ENCODE assay signal across 8 cellular contexts in genomic region chr11:95068549-95068948, GRCh38. TPM values are rescaled to one million over a fixed set of nuclear protein-coding genes. Genes with fewer than 3 reads are reported as not detected.
A peak's percentile ranks its signal among the peaks of the same experiment; 100 is the strongest.
DNase-seq lines count a peak whose midpoint lies in the region; ATAC-seq and TF ChIP-seq lines count a peak whose summit lies in the region.

No MANE protein-coding gene starts in this region.

- TF ChIP-seq CTCF in OCI-LY1 (IDR thresholded peaks at IDR 0.05; ENCODE audit: low read length), result no peak

- H3K27me3 Mint-ChIP-seq in naive B cell, result no peaks in the 10 kb centered on the region
- H3K27me3 Mint-ChIP-seq in stimulated activated naive CD8-positive, alpha-beta T cell treated with anti-CD3 and anti-CD28 coated beads, Interleukin-15, amount 100 ng/mL, for 72 hours, result no peaks in the 10 kb centered on the region

- H3K9me3 ChIP-seq in OCI-LY1 (ENCODE audit: low read length), result no peaks in the 10 kb centered on the region

- H3K9me3 Mint-ChIP-seq in naive B cell, result no peaks in the 10 kb centered on the region
- H3K9me3 Mint-ChIP-seq in stimulated activated naive CD8-positive, alpha-beta T cell treated with anti-CD3 and anti-CD28 coated beads, Interleukin-15, amount 100 ng/mL, for 72 hours, result no peaks in the 10 kb centered on the region

- H3K4me3 Mint-ChIP-seq in naive B cell, result peak overlapping the region; percentile 97 to 100 (median 98)
- peak overlapping the region; percentile 95 to 99 for H3K4me3 Mint-ChIP-seq in stimulated activated naive CD8-positive, alpha-beta T cell treated with anti-CD3 and anti-CD28 coated beads, Interleukin-15, amount 100 ng/mL, for 72 hours

- no peak overlapping the region for H2AFZ ChIP-seq in OCI-LY1 (ENCODE audit: low read length)

- peak overlapping the region; percentile 79 for H3K4me2 ChIP-seq in OCI-LY1 (ENCODE audit: low read length)

- H3K27ac Mint-ChIP-seq in naive B cell, result peak overlapping the region; percentile 9 to 98 (median 96)
- H3K27ac Mint-ChIP-seq in stimulated activated naive CD8-positive, alpha-beta T cell treated with anti-CD3 and anti-CD28 coated beads, Interleukin-15, amount 100 ng/mL, for 72 hours, result peak overlapping the region; percentile 98 to 99

- H3K4me1 ChIP-seq in OCI-LY1 (ENCODE audit: insufficient read depth, low read length, severe bottlenecking), result peaks cover 17% of the 10 kb centered on the region

- H3K27ac ChIP-seq in OCI-LY1 (ENCODE audit: low read depth, low read length, poor library complexity, severe bottlenecking), result peak overlapping the region; percentile 49

- peak; percentile 74 for DNase-seq in DMS114 treated with DMSO at 0.1 percent for 48 hours (lab: John Stamatoyannopoulos, UW; ENCODE audit: unreplicated experiment)
- peak; percentile 97 for DNase-seq in HT1080 (ENCODE audit: low read depth)
- peak; percentile 43 for DNase-seq in activated T-cell treated with anti-CD3 and anti-CD28 coated beads for 48 hours (ENCODE audit: low read depth)
- DNase-seq in naive B cell, result peak; percentile 77
- DNase-seq in stimulated activated naive CD8-positive, alpha-beta T cell treated with anti-CD3 and anti-CD28 coated beads, Interleukin-15, amount 100 ng/mL, for 72 hours, result peak; percentile 63 to 81

- peak overlapping the region; percentile 71 for H3K4me3 ChIP-seq in OCI-LY1 (ENCODE audit: low read depth, low read length, poor library complexity, severe bottlenecking)

- H3K79me2 ChIP-seq in OCI-LY1 (ENCODE audit: insufficient read depth, low read length), result no peaks in the 10 kb centered on the region

- no peaks in the 10 kb centered on the region for H3K27me3 ChIP-seq in OCI-LY1 (ENCODE audit: insufficient read depth, low read length)

- H3F3A ChIP-seq in OCI-LY1 (ENCODE audit: insufficient read depth, low read length), result no peaks in the 10 kb centered on the region

- H3K36me3 ChIP-seq in OCI-LY1 (ENCODE audit: insufficient read depth, low read length), result no peaks in the 10 kb centered on the region

- H3K9ac ChIP-seq in OCI-LY1 (ENCODE audit: low read length), result peak overlapping the region; percentile 59

- no peaks in the 10 kb centered on the region for H3K9me2 ChIP-seq in OCI-LY1 (ENCODE audit: low read depth, low read length)

- no peaks in the 10 kb centered on the region for H4K20me1 ChIP-seq in OCI-LY1 (ENCODE audit: insufficient read depth, low read length)

- peaks cover 22 to 28% (median 27%) of the 10 kb centered on the region in 3 donors for H3K4me1 Mint-ChIP-seq in naive B cell
- H3K4me1 Mint-ChIP-seq in stimulated activated naive CD8-positive, alpha-beta T cell treated with anti-CD3 and anti-CD28 coated beads, Interleukin-15, amount 100 ng/mL, for 72 hours, result peaks cover 31% of the 10 kb centered on the region

- no peaks in the 10 kb centered on the region for H3K36me3 Mint-ChIP-seq in naive B cell

- ATAC-seq in GM21390 (IDR thresholded peaks at IDR 0.05; ENCODE audit: unreplicated experiment) (peak; percentile 67), esophagus mucosa (peak; percentile 88), naive B cell (ENCODE audit: low read depth in 2 of 2) (peak; percentile 54 to 59)
- ATAC-seq in stimulated activated naive CD8-positive, alpha-beta T cell treated with anti-CD3 and anti-CD28 coated beads, Interleukin-15, amount 100 ng/mL, for 72 hours, result peak; percentile 86

RNA-seq across cellular contexts. Expression of gene SRSF8, which starts 1.8 kb away (rescaled TPM):
- 12.9 and 19.0 TPM in 2 replicates for total RNA-seq in HT1080 (2014; rRNA removed; shearing (Covaris generic))
- 26.7 and 36.8 TPM in 2 replicates for polyA plus RNA-seq in HT1080 (2015; cell fraction: cytosol; rRNA removed)
- polyA plus RNA-seq in HT1080 (2015; cell fraction: nucleus; rRNA removed), result 16.2 and 22.4 TPM in 2 replicates
- 30.4 TPM for total RNA-seq in esophagus mucosa
- 100 to 1,000 TPM in 5 of 6 donors, 10 to 100 TPM in 1; 93.9 to 128 (median 108) TPM for polyA plus RNA-seq in naive B cell (ENCODE audit: low read depth in 6 of 6)

RNA-seq across cellular contexts. Expression of gene KDM4F, which starts 19.3 kb away (rescaled TPM):
- total RNA-seq in HT1080 (2014; rRNA removed; shearing (Covaris generic)), result not detected in 2 replicates
- not detected in 2 replicates for polyA plus RNA-seq in HT1080 (2015; cell fraction: cytosol; rRNA removed)
- not detected in 2 replicates for polyA plus RNA-seq in HT1080 (2015; cell fraction: nucleus; rRNA removed)
- total RNA-seq in esophagus mucosa, result not detected
- not detected for polyA plus RNA-seq in naive B cell (ENCODE audit: low read depth in 6 of 6)

RNA-seq across cellular contexts. Expression of gene ENDOD1, which starts 21.1 kb away (rescaled TPM):
- total RNA-seq in HT1080 (2014; rRNA removed; shearing (Covaris generic)), result 32.4 and 38.8 TPM in 2 replicates
- 25.4 and 32.8 TPM in 2 replicates for polyA plus RNA-seq in HT1080 (2015; cell fraction: cytosol; rRNA removed)
- 21.4 and 24.6 TPM in 2 replicates for polyA plus RNA-seq in HT1080 (2015; cell fraction: nucleus; rRNA removed)
- 28.3 TPM for total RNA-seq in esophagus mucosa
- polyA plus RNA-seq in naive B cell (ENCODE audit: low read depth in 6 of 6), result 10 to 100 TPM in 5 of 6 donors, 1 to 10 TPM in 1; 3.8 to 25.1 (median 21.7) TPM

RNA-seq across cellular contexts. Expression of gene KDM4E, which starts 43.5 kb away (rescaled TPM):
- total RNA-seq in HT1080 (2014; rRNA removed; shearing (Covaris generic)), result not detected in 2 replicates
- polyA plus RNA-seq in HT1080 (2015; cell fraction: cytosol; rRNA removed), result not detected in 2 replicates
- polyA plus RNA-seq in HT1080 (2015; cell fraction: nucleus; rRNA removed), result not detected in 2 replicates
- total RNA-seq in esophagus mucosa, result not detected
- not detected for polyA plus RNA-seq in naive B cell (ENCODE audit: low read depth in 6 of 6)

Comparison
In these comparisons a context has a peak if more than half of its experiments do, and no peak if none do; other contexts are left out.
1. Peak in every context shown above with its lines: DNase-seq, ATAC-seq, H3K4me3 ChIP-seq and H3K27ac ChIP-seq.
2. DNase-seq: peak in every context shown above with its lines; median percentile 97 in HT1080; 77 in naive B cell; 74 in DMS114 treated with DMSO at 0.1 percent for 48 hours; 72 in stimulated activated naive CD8-positive, alpha-beta T cell treated with anti-CD3 and anti-CD28 coated beads, Interleukin-15, amount 100 ng/mL, for 72 hours; 43 in activated T-cell treated with anti-CD3 and anti-CD28 coated beads for 48 hours.